In the genomic region with DNA sequence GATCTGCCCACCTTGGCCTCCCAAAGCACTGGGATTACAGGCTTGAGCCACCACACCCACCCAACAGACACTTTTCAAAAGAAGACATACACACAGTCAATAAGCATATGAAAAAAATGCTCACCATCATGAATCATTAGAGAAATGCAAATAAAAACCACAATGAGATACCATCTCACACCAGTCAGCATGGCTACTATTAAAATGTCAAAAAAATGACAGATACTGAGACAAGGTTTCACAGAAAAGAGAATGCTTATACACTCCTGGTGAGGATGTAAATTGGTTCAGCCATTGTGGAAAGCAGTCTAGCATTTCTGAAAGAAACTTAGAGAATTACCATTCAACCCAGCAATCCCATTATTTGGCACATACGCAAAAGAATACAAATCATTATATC, we compare ENCODE assay signal across 21 cellular contexts.
A peak's percentile ranks its signal among the peaks of the same experiment; 100 is the strongest.
DNase-seq lines count a peak whose midpoint lies in the region; ATAC-seq and TF ChIP-seq lines count a peak whose summit lies in the region.
"Had no signal": no experiment of that assay in that cellular context is flagged by ENCODE, and none has a peak within 500 bp of the region (broad histone marks: within the 10 kb centered on the region; RNA-seq: fewer than 3 reads in every experiment).

No MANE protein-coding gene starts in this region.

- peak; percentile 37 for DNase-seq in A172 (ENCODE audit: low spot score)
- DNase-seq in LHCN-M2 (ENCODE audit: low read depth), result peak; percentile 6
- peak; percentile 55 for DNase-seq in PC-3
- DNase-seq in NCI-H748 (lab: John Stamatoyannopoulos, UW; ENCODE audit: unreplicated experiment), result no peak
- no peak for DNase-seq in endothelial cell (ENCODE audit: low spot score)
- DNase-seq in caudate nucleus (lab: John Stamatoyannopoulos, UW), result no peak
- DNase-seq: ACHN; AML-193; BE2C; CD4-positive, alpha-beta T cell; CD8-positive, alpha-beta memory T cell; DMS 273 treated with DMSO at 0.1 percent for 48 hours; DMS79; GM23248; H7; HCEC 1CT had no signal

- no peaks in the 10 kb centered on the region for H3K27me3 Mint-ChIP-seq in endothelial cell (ENCODE audit: unreplicated experiment)
- H3K27me3 Mint-ChIP-seq: CD4-positive, alpha-beta T cell; CD8-positive, alpha-beta memory T cell had no signal

- H3K9me3 Mint-ChIP-seq in endothelial cell (ENCODE audit: unreplicated experiment), result no peaks in the 10 kb centered on the region

- H3K36me3 Mint-ChIP-seq in endothelial cell (ENCODE audit: low read depth, unreplicated experiment), result no peaks in the 10 kb centered on the region
- H3K36me3 Mint-ChIP-seq: CD14-positive monocyte; CD8-positive, alpha-beta memory T cell had no signal

- H3K4me1 Mint-ChIP-seq in endothelial cell (ENCODE audit: unreplicated experiment), result no peaks in the 10 kb centered on the region
- H3K4me1 Mint-ChIP-seq: CD14-positive monocyte; CD8-positive, alpha-beta memory T cell had no signal

- no peak overlapping the region for H3K27ac Mint-ChIP-seq in endothelial cell (ENCODE audit: unreplicated experiment)
- H3K27ac Mint-ChIP-seq: CD14-positive monocyte; CD4-positive, alpha-beta T cell; CD8-positive, alpha-beta memory T cell had no signal

- POLR2A ChIA-PET in PC-3 (lab: Charles Lee; ENCODE audit: unreplicated experiment), result interaction anchor here (0.6 kb wide), 1 partner anchor 1171 kb away, joined by 8 read pairs; no protein-coding TSS in a partner anchor

- no peak overlapping the region for H3K4me3 ChIP-seq in PC-3 (ENCODE audit: low read length)
- H3K4me3 ChIP-seq: A549; BLaER1 treated with 17β-estradiol and CSF1 and Interleukin-3, amounts not matched to agents 10 nM and 100 nM; GM12878; GM23248 had no signal

- no peaks in the 10 kb centered on the region for H4K20me1 ChIP-seq in PC-3 (ENCODE audit: low read length)
- H4K20me1 ChIP-seq: BLaER1 treated with 17β-estradiol and CSF1 and Interleukin-3, amounts not matched to agents 10 nM and 100 nM had no signal

- intact Hi-C loops in PC-3 (cut with micrococcal nuclease), result no loop called here

- H3K79me2 ChIP-seq in PC-3 (ENCODE audit: low read length), result no peaks in the 10 kb centered on the region

- H3K27ac ChIP-seq in PC-3 (ENCODE audit: low read length) (no peak overlapping the region), caudate nucleus (ENCODE audit: low read depth, low read length) (no peak overlapping the region)
- H3K27ac ChIP-seq: 22Rv1; A549; BLaER1 treated with 17β-estradiol and CSF1 and Interleukin-3, amounts not matched to agents 10 nM and 100 nM; GM23248 had no signal

- H3K4me3 Mint-ChIP-seq in endothelial cell (ENCODE audit: unreplicated experiment), result no peak overlapping the region
- H3K4me3 Mint-ChIP-seq: CD14-positive monocyte; CD4-positive, alpha-beta T cell; CD8-positive, alpha-beta memory T cell had no signal

- H3K9me2 ChIP-seq in PC-3 (replicated peaks; ENCODE audit: low read length), result no peaks in the 10 kb centered on the region

- no peak overlapping the region for H3K9ac ChIP-seq in PC-3 (ENCODE audit: low read length)
- H3K9ac ChIP-seq: BLaER1 treated with 17β-estradiol and CSF1 and Interleukin-3, amounts not matched to agents 10 nM and 100 nM; GM23248 had no signal

- TF ChIP-seq CTCF in PC-3 (conservative IDR thresholded peaks at IDR 0.05; ENCODE audit: low read depth, low read length), result no peak
- TF ChIP-seq CTCF in endothelial cell (IDR thresholded peaks at IDR 0.05; ENCODE audit: unreplicated experiment), result no peak

- BruUV-seq in PC-3 (replicated peaks; lab: Mats Ljungman, UMichigan), result no TSS peak

- no peaks in the 10 kb centered on the region for H3F3A ChIP-seq in PC-3 (ENCODE audit: low read length, unreplicated experiment)

- ATAC-seq in PC-3, result peak; percentile 70
- ATAC-seq: A549, GM12878 had no signal

- H3K9me3 ChIP-seq in PC-3 (ENCODE audit: low read length), result no peaks in the 10 kb centered on the region
- H3K9me3 ChIP-seq: BE2C had no signal

- no peaks in the 10 kb centered on the region for H3K4me1 ChIP-seq in PC-3 (ENCODE audit: insufficient read depth, low read length)
- H3K4me1 ChIP-seq: A549; BE2C; BLaER1 treated with 17β-estradiol and CSF1 and Interleukin-3, amounts not matched to agents 10 nM and 100 nM had no signal

- H3K4me2 ChIP-seq in PC-3 (ENCODE audit: low read length), result no peak overlapping the region
- H3K4me2 ChIP-seq: A549; BLaER1 treated with 17β-estradiol and CSF1 and Interleukin-3, amounts not matched to agents 10 nM and 100 nM had no signal

- CTCF ChIA-PET in PC-3 (lab: Charles Lee), result no interaction called here

- no peaks in the 10 kb centered on the region for H3K36me3 ChIP-seq in PC-3 (ENCODE audit: low read depth, low read length)
- H3K36me3 ChIP-seq: BE2C; BLaER1 treated with 17β-estradiol and CSF1 and Interleukin-3, amounts not matched to agents 10 nM and 100 nM had no signal

- H3K27me3 ChIP-seq in PC-3 (ENCODE audit: low read length), result no peaks in the 10 kb centered on the region
- H3K27me3 ChIP-seq: BE2C; BLaER1 treated with 17β-estradiol and CSF1 and Interleukin-3, amounts not matched to agents 10 nM and 100 nM had no signal

- no peak overlapping the region for H2AFZ ChIP-seq in PC-3 (ENCODE audit: low read length)
- H2AFZ ChIP-seq: GM23248 had no signal

Comparison
In these comparisons a context has a peak if more than half of its experiments do, and no peak if none do; other contexts are left out.
1. DNase-seq: peak in A172 (single experiment), LHCN-M2 (single experiment) and PC-3 (single experiment); none in NCI-H748 (single experiment), endothelial cell (single experiment) and caudate nucleus (0 of 61).